Comparison of ENCODE assay signal across 14 cellular contexts in the genomic region with DNA sequence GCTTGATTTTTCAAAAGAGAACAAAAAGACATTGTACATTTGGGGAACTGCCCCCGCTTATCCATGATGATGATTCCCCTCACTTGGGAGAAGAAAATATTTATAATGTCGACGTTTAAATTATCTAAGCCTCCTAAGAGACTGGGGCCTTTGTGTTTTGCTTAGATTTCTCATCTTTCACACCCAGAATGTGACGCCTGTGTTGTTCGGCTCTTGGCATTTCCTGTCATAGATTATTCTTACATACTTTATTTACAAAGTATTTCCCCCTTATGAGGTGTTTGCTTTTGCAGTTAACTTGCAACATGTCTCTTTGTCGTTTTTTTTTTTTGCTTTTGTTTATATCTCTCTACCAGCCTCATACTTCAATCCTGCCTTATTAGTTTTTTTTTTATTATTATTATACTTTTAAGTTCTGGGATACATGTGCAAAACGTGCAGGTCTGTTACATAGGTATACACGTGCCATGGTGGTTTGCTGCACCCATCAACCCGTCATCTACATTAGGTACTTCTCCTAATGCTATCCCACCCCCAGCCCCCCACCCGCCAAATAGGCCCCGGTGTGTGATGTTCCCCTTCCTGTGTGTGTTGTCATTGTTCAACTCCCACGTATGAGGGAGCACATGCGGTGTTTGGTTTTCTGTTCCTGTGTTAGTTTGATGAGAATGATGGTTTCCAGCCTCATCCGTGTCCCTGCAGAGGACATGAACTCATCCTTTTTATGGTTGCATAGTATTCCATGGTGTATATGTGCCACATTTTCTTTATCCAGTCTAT.
A peak's percentile ranks its signal among the peaks of the same experiment; 100 is the strongest.
DNase-seq lines count a peak whose midpoint lies in the region; ATAC-seq and TF ChIP-seq lines count a peak whose summit lies in the region.
"Had no signal": no experiment of that assay in that cellular context is flagged by ENCODE, and none has a peak within 500 bp of the region (broad histone marks: within the 10 kb centered on the region; RNA-seq: fewer than 3 reads in every experiment).

No MANE protein-coding gene starts in this region.

- H2AK5ac ChIP-seq in mesenchymal stem cell (ENCODE audit: low read length, severe bottlenecking): no peak overlapping the region

- no peak overlapping the region for H3K4me3 ChIP-seq in heart right ventricle
- H3K4me3 ChIP-seq in right cardiac atrium (ENCODE audit: low read length): no peak overlapping the region
- H3K4me3 ChIP-seq in mesenchymal stem cell (ENCODE audit: insufficient read depth in 1 of 2, low read depth in 1 of 2, low read length in 2 of 2): no peak overlapping the region
- no peak overlapping the region for H3K4me3 ChIP-seq in upper lobe of left lung
- no peak overlapping the region for H3K4me3 ChIP-seq in smooth muscle cell
- H3K4me3 ChIP-seq: ascending aorta had no signal

- TF ChIP-seq EP300 in upper lobe of left lung (IDR thresholded peaks at IDR 0.05): no peak

- no peaks in the 10 kb centered on the region for H3F3A ChIP-seq in smooth muscle cell (ENCODE audit: low read depth)

- no peak overlapping the region for H2BK15ac ChIP-seq in mesenchymal stem cell (ENCODE audit: low read depth, poor library complexity, severe bottlenecking)

- 61 to 69% methylated on average over 14 of the region's 14 CpGs for WGBS in heart right ventricle, 2 donors
- 60% methylated on average over 14 of the region's 14 CpGs for WGBS in right cardiac atrium
- WGBS in mesenchymal stem cell: 91% methylated on average over 8 of the region's 14 CpGs
- 59 to 67% methylated on average over 14 of the region's 14 CpGs for WGBS in upper lobe of left lung, 2 donors
- 88% methylated on average over 14 of the region's 14 CpGs for WGBS in smooth muscle cell (ENCODE audit: low lambda C conversion rate)

- intact Hi-C loops in heart right ventricle (cut with DNase I): loop anchor here in 2 of 10 donors (10.0 kb wide), 1 partner anchor 278 kb away; no protein-coding TSS in a partner anchor
- intact Hi-C loops in right cardiac atrium (cut with DNase I): no loop called here

- H3K27ac ChIP-seq in heart right ventricle (peak overlapping the region in 6 of 10 donors; percentile 0 to 74 (median 36)), right cardiac atrium (ENCODE audit: low read length) (no peak overlapping the region), mesenchymal stem cell (ENCODE audit: low read length, poor library complexity, severe bottlenecking) (no peak overlapping the region), upper lobe of left lung (peak overlapping the region; percentile 4 to 49 (median 30)), smooth muscle cell (ENCODE audit: low read depth) (no peak overlapping the region)
- H3K27ac ChIP-seq: ascending aorta had no signal

- H3K27me3 ChIP-seq in heart right ventricle: no peaks in the 10 kb centered on the region
- H3K27me3 ChIP-seq in right cardiac atrium (ENCODE audit: control insufficient read depth, insufficient read depth): no peaks in the 10 kb centered on the region
- H3K27me3 ChIP-seq in mesenchymal stem cell (ENCODE audit: control insufficient read depth in 1 of 2, insufficient read depth in 1 of 2, low read length in 2 of 2): no peaks in the 10 kb centered on the region
- no peaks in the 10 kb centered on the region for H3K27me3 ChIP-seq in upper lobe of left lung
- H3K27me3 ChIP-seq in smooth muscle cell (ENCODE audit: low read depth): no peaks in the 10 kb centered on the region
- H3K27me3 ChIP-seq: ascending aorta had no signal

- no peak overlapping the region for H3K23ac ChIP-seq in mesenchymal stem cell (ENCODE audit: low read length in 2 of 2)

- peak in 2 of 8 donors; percentile 16 to 17 for ATAC-seq in heart right ventricle
- no peak for ATAC-seq in right cardiac atrium
- ATAC-seq in central memory CD8-positive, alpha-beta T cell (replicated peaks; ENCODE audit: extremely low read depth, poor library complexity, severe bottlenecking): peak; percentile 90
- ATAC-seq in upper lobe of left lung (ENCODE audit: low FRiP score in 2 of 2): no peak
- ATAC-seq: SK-N-SH treated with all-trans-retinoic acid at 6 μM for 48 hours had no signal

- peaks cover 0 to 7% (median 0%) of the 10 kb centered on the region in 11 donors for H3K9me3 ChIP-seq in heart right ventricle
- no peaks in the 10 kb centered on the region for H3K9me3 ChIP-seq in right cardiac atrium (ENCODE audit: control insufficient read depth, low read length)
- H3K9me3 ChIP-seq in mesenchymal stem cell (ENCODE audit: control insufficient read depth, low read length): no peaks in the 10 kb centered on the region
- no peaks in the 10 kb centered on the region for H3K9me3 ChIP-seq in upper lobe of left lung
- no peaks in the 10 kb centered on the region for H3K9me3 ChIP-seq in smooth muscle cell (replicated peaks; ENCODE audit: low read depth)
- H3K9me3 ChIP-seq: ascending aorta had no signal

- no peak overlapping the region for H3K18ac ChIP-seq in mesenchymal stem cell (ENCODE audit: low read depth in 1 of 2, low read length in 2 of 2)

- TF ChIP-seq CTCF in heart right ventricle (IDR thresholded peaks at IDR 0.05) (no peak), upper lobe of left lung (IDR thresholded peaks at IDR 0.05) (no peak), smooth muscle cell (IDR thresholded peaks at IDR 0.05; ENCODE audit: borderline replicate concordance, insufficient read depth, poor library complexity, severe bottlenecking) (no peak)

- H3K79me2 ChIP-seq in smooth muscle cell (ENCODE audit: low read depth): peaks cover 4% of the 10 kb centered on the region

- H3K14ac ChIP-seq in mesenchymal stem cell (ENCODE audit: low read length in 2 of 2): no peak overlapping the region

- H3K4me1 Mint-ChIP-seq in central memory CD8-positive, alpha-beta T cell: peaks cover 26% of the 10 kb centered on the region

- H3K4me3 Mint-ChIP-seq in central memory CD8-positive, alpha-beta T cell: no peak overlapping the region

- H4K8ac ChIP-seq in mesenchymal stem cell (ENCODE audit: low read length): peak overlapping the region; percentile 23

- H3K36me3 Mint-ChIP-seq in central memory CD8-positive, alpha-beta T cell (ENCODE audit: insufficient read depth): peaks cover 9% of the 10 kb centered on the region

- H2AFZ ChIP-seq in mesenchymal stem cell (ENCODE audit: low read depth, low read length): no peak overlapping the region
- no peak overlapping the region for H2AFZ ChIP-seq in smooth muscle cell (ENCODE audit: low read depth)

- H3K9me3 Mint-ChIP-seq in central memory CD8-positive, alpha-beta T cell: no peaks in the 10 kb centered on the region

- no peaks in the 10 kb centered on the region for H4K20me1 ChIP-seq in smooth muscle cell (ENCODE audit: low read depth)

- no peak for TF ChIP-seq POLR2A in upper lobe of left lung (IDR thresholded peaks at IDR 0.05)

- peaks cover 0 to 73% (median 17%) of the 10 kb centered on the region in 9 donors for H3K36me3 ChIP-seq in heart right ventricle
- H3K36me3 ChIP-seq in mesenchymal stem cell (ENCODE audit: control insufficient read depth in 1 of 2, insufficient read depth in 2 of 2, low read depth in 1 of 2, low read length in 2 of 2): peaks cover 0 to 58% of the 10 kb centered on the region in 2 experiments
- H3K36me3 ChIP-seq in upper lobe of left lung: peaks cover under 1 to 13% (median 5%) of the 10 kb centered on the region in 4 donors
- H3K36me3 ChIP-seq in smooth muscle cell (ENCODE audit: low read depth): no peaks in the 10 kb centered on the region

- peaks cover 3% of the 10 kb centered on the region for H3K79me1 ChIP-seq in mesenchymal stem cell (replicated peaks; ENCODE audit: low read length, poor library complexity, severe bottlenecking)

- H3K27ac Mint-ChIP-seq in central memory CD8-positive, alpha-beta T cell (ENCODE audit: low read depth): peak overlapping the region; percentile 95
- H3K27ac Mint-ChIP-seq: progenitor cell of endocrine pancreas had no signal

- no peaks in the 10 kb centered on the region for H3K27me3 Mint-ChIP-seq in central memory CD8-positive, alpha-beta T cell
- H3K27me3 Mint-ChIP-seq: progenitor cell of endocrine pancreas had no signal

- no peak overlapping the region for H2BK120ac ChIP-seq in mesenchymal stem cell (ENCODE audit: low read depth, low read length)

- H3K4me1 ChIP-seq in heart right ventricle (peaks cover 0 to 24% (median 11%) of the 10 kb centered on the region in 9 donors), right cardiac atrium (ENCODE audit: control insufficient read depth, insufficient read depth, low read length) (no peaks in the 10 kb centered on the region), mesenchymal stem cell (ENCODE audit: control insufficient read depth, insufficient read depth, low read depth, low read length) (peaks cover 2% of the 10 kb centered on the region), upper lobe of left lung (peaks cover 7 to 15% (median 10%) of the 10 kb centered on the region in 4 donors), smooth muscle cell (ENCODE audit: low read depth) (no peaks in the 10 kb centered on the region)
- H3K4me1 ChIP-seq: ascending aorta had no signal

- no peak overlapping the region for H3K9ac ChIP-seq in mesenchymal stem cell (ENCODE audit: low read length)
- H3K9ac ChIP-seq in smooth muscle cell (ENCODE audit: low read depth): no peak overlapping the region

- H2BK12ac ChIP-seq in mesenchymal stem cell (ENCODE audit: low read length in 2 of 2): no peak overlapping the region

- H2BK5ac ChIP-seq in mesenchymal stem cell (ENCODE audit: low read depth, low read length, poor library complexity, severe bottlenecking): no peak overlapping the region

- no peak overlapping the region for H4K91ac ChIP-seq in mesenchymal stem cell (ENCODE audit: low read length)

- DNase-seq in heart right ventricle: no peak
- no peak for DNase-seq in right cardiac atrium
- DNase-seq in central memory CD8-positive, alpha-beta T cell (ENCODE audit: low spot score in 2 of 2): no peak
- DNase-seq in mesenchymal stem cell: peak; percentile 43
- DNase-seq in upper lobe of left lung: no peak
- no peak for DNase-seq in COR-L47 (lab: John Stamatoyannopoulos, UW)
- DNase-seq in NCI-H1436 (lab: John Stamatoyannopoulos, UW): no peak
- no peak for DNase-seq in smooth muscle cell (lab: John Stamatoyannopoulos, UW; ENCODE audit: unreplicated experiment)
- DNase-seq: effector memory CD4-positive, alpha-beta T cell; NCI-H510A; stimulated activated CD4-positive, alpha-beta T cell treated with anti-CD3 and anti-CD28 coated beads, Interleukin-15, amount 100 ng/mL, for 24 hours had no signal

- H3K4me2 ChIP-seq in mesenchymal stem cell (ENCODE audit: low read length, poor library complexity, severe bottlenecking): no peak overlapping the region
- no peak overlapping the region for H3K4me2 ChIP-seq in smooth muscle cell

- no peak overlapping the region for H3K4ac ChIP-seq in mesenchymal stem cell (ENCODE audit: low read depth in 1 of 2, low read length in 2 of 2)

Comparison
In these comparisons a context has a peak if more than half of its experiments do, and no peak if none do; other contexts are left out.
1. H3K27ac ChIP-seq: peak in heart right ventricle (6 of 10) and upper lobe of left lung (4 of 4); none in right cardiac atrium (single experiment), mesenchymal stem cell (single experiment) and smooth muscle cell (single experiment).